Comparison of ENCODE assay signal across 1 cellular context in the genomic region with DNA sequence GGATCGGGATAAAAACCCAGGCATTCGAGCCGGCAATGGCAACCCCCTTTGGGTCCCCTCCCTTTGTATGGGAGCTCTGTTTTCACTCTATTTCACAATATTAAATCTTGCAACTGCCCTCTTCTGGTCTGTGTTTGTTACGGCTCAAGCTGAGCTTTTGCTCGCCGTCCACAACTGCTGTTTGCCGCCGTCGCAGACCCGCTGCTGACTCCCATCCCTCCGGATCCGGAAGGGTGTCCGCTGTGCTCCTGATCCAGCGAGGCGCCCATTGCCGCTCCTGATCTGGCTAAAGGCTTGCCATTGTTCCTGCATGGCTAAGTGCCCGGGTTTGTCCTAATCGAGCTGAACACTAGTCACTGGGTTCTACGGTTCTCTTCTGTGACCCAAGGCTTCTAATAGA. TPM values are rescaled to one million over a fixed set of nuclear protein-coding genes. Genes with fewer than 3 reads are reported as not detected.
"Had no signal": no experiment of that assay in that cellular context is flagged by ENCODE, and none has a peak within 500 bp of the region (broad histone marks: within the 10 kb centered on the region; RNA-seq: fewer than 3 reads in every experiment).

No MANE protein-coding gene starts in this region.

RNA-seq across cellular contexts. Expression of a gene that starts 8.6 kb away (rescaled TPM):
- total RNA-seq: natural killer cell treated with Interleukin-12 subunit alpha and Interleukin-12 subunit beta and Interleukin-15 and Interleukin-18, amount 100 ng/mL, for 72 hours had no signal
